1 cellular context compared by ENCODE assay signal in genomic region chr1:10032590-10033358, GRCh38.
A peak's percentile ranks its signal among the peaks of the same experiment; 100 is the strongest.
TF ChIP-seq lines count a peak whose summit lies in the region.

TSS of gene UBE4B (plus strand) at chr1:10032958. CDS start at chr1:10033671, 713 bp downstream.

TF ChIP-seq in HepG2, 621 proteins besides CTCF, POLR2A, EP300 and RAD21 (continued from another document and continues in another):
- TF ChIP-seq, protein P1, sequence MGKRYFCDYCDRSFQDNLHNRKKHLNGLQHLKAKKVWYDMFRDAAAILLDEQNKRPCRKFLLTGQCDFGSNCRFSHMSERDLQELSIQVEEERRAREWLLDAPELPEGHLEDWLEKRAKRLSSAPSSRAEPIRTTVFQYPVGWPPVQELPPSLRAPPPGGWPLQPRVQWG (CRISPR knock-in tag; IDR thresholded peaks at IDR 0.05; ENCODE audit: borderline replicate concordance, low read depth) = no peak
- TF ChIP-seq, protein P2, sequence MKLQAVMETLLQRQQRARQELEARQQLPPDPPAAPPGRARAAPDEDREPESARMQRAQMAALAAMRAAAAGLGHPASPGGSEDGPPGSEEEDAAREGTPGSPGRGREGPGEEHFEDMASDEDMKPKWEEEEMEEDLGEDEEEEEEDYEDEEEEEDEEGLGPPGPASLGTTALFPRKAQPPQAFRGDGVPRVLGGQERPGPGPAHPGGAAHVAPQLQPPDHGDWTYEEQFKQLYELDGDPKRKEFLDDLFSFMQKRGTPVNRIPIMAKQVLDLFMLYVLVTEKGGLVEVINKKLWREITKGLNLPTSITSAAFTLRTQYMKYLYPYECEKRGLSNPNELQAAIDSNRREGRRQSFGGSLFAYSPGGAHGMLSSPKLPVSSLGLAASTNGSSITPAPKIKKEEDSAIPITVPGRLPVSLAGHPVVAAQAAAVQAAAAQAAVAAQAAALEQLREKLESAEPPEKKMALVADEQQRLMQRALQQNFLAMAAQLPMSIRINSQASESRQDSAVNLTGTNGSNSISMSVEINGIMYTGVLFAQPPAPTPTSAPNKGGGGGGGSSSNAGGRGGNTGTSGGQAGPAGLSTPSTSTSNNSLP (IDR thresholded peaks at IDR 0.05; ENCODE audit: low read depth, low read length) = peak; percentile 22; the same call in 1 of the 2 replicates
- no peak for TF ChIP-seq TRIM24 (CRISPR knock-in tag; IDR thresholded peaks at IDR 0.05)
- peak; percentile 82 for TF ChIP-seq HNRNPLL (IDR thresholded peaks at IDR 0.05; ENCODE audit: low read depth, low read length, poor library complexity, severe bottlenecking)
- peak; percentile 30; the same call in 1 of the 2 replicates for TF ChIP-seq KMT2A (CRISPR knock-in tag; IDR thresholded peaks at IDR 0.05)
- TF ChIP-seq TBX2 (CRISPR knock-in tag; IDR thresholded peaks at IDR 0.05; ENCODE audit: borderline replicate concordance) = peak; percentile 34; the same call in 1 of the 2 replicates
- peak; percentile 75 for TF ChIP-seq SAP130 (CRISPR knock-in tag; IDR thresholded peaks at IDR 0.05; ENCODE audit: low read depth)
- 0 out of 2 replicates have a peak, but pooled peaks have one; percentile 23 for TF ChIP-seq ARHGAP35 (CRISPR knock-in tag; IDR thresholded peaks at IDR 0.05; ENCODE audit: borderline replicate concordance)
- 0 out of 2 replicates have a peak, but pooled peaks have one; percentile 20 for TF ChIP-seq SMAD3 (CRISPR knock-in tag; IDR thresholded peaks at IDR 0.05)
- TF ChIP-seq, protein P3, sequence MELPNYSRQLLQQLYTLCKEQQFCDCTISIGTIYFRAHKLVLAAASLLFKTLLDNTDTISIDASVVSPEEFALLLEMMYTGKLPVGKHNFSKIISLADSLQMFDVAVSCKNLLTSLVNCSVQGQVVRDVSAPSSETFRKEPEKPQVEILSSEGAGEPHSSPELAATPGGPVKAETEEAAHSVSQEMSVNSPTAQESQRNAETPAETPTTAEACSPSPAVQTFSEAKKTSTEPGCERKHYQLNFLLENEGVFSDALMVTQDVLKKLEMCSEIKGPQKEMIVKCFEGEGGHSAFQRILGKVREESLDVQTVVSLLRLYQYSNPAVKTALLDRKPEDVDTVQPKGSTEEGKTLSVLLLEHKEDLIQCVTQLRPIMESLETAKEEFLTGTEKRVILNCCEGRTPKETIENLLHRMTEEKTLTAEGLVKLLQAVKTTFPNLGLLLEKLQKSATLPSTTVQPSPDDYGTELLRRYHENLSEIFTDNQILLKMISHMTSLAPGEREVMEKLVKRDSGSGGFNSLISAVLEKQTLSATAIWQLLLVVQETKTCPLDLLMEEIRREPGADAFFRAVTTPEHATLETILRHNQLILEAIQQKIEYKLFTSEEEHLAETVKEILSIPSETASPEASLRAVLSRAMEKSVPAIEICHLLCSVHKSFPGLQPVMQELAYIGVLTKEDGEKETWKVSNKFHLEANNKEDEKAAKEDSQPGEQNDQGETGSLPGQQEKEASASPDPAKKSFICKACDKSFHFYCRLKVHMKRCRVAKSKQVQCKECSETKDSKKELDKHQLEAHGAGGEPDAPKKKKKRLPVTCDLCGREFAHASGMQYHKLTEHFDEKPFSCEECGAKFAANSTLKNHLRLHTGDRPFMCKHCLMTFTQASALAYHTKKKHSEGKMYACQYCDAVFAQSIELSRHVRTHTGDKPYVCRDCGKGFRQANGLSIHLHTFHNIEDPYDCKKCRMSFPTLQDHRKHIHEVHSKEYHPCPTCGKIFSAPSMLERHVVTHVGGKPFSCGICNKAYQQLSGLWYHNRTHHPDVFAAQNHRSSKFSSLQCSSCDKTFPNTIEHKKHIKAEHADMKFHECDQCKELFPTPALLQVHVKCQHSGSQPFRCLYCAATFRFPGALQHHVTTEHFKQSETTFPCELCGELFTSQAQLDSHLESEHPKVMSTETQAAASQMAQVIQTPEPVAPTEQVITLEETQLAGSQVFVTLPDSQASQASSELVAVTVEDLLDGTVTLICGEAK (IDR thresholded peaks at IDR 0.05) = no peak
- TF ChIP-seq, protein P3 (CRISPR knock-in tag; IDR thresholded peaks at IDR 0.05) = 0 out of 2 replicates have a peak, but pooled peaks have one; percentile 13
- peak; percentile 6; the same call in 1 of the 2 replicates for TF ChIP-seq FOXC1 (CRISPR knock-in tag; IDR thresholded peaks at IDR 0.05; ENCODE audit: borderline replicate concordance)
- TF ChIP-seq ZNF746 (CRISPR knock-in tag; IDR thresholded peaks at IDR 0.05) = no peak; the same call in 1 of the 2 replicates
- no peak for TF ChIP-seq MAF1 (CRISPR knock-in tag; IDR thresholded peaks at IDR 0.05; ENCODE audit: borderline replicate concordance)
- TF ChIP-seq, protein P4, sequence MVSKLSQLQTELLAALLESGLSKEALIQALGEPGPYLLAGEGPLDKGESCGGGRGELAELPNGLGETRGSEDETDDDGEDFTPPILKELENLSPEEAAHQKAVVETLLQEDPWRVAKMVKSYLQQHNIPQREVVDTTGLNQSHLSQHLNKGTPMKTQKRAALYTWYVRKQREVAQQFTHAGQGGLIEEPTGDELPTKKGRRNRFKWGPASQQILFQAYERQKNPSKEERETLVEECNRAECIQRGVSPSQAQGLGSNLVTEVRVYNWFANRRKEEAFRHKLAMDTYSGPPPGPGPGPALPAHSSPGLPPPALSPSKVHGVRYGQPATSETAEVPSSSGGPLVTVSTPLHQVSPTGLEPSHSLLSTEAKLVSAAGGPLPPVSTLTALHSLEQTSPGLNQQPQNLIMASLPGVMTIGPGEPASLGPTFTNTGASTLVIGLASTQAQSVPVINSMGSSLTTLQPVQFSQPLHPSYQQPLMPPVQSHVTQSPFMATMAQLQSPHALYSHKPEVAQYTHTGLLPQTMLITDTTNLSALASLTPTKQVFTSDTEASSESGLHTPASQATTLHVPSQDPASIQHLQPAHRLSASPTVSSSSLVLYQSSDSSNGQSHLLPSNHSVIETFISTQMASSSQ (IDR thresholded peaks at IDR 0.05; ENCODE audit: low read depth) = no peak
- TF ChIP-seq, protein P4 (CRISPR knock-in tag; IDR thresholded peaks at IDR 0.05; ENCODE audit: borderline replicate concordance) = peak; percentile 51; the same call in 1 of the 2 replicates
- no peak for TF ChIP-seq ZSCAN12 (CRISPR knock-in tag; IDR thresholded peaks at IDR 0.05)
- TF ChIP-seq SMARCE1 (IDR thresholded peaks at IDR 0.05; ENCODE audit: borderline replicate concordance) = no peak
- TF ChIP-seq ZNF274 (CRISPR knock-in tag; IDR thresholded peaks at IDR 0.05) = no peak; the same call in 1 of the 2 replicates
- TF ChIP-seq CHD2 (IDR thresholded peaks at IDR 0.05; ENCODE audit: low read depth, low read length) = no peak
- no peak for TF ChIP-seq ZUFSP (CRISPR knock-in tag; IDR thresholded peaks at IDR 0.05; ENCODE audit: borderline replicate concordance)
- no peak; the same call in 1 of the 2 replicates for TF ChIP-seq ZBED4 (CRISPR knock-in tag; IDR thresholded peaks at IDR 0.05; ENCODE audit: borderline replicate concordance)
- peak; percentile 74 for TF ChIP-seq RFX3 (CRISPR knock-in tag; IDR thresholded peaks at IDR 0.05)
- TF ChIP-seq ZNF468 (CRISPR knock-in tag; IDR thresholded peaks at IDR 0.05) = no peak
- no peak for TF ChIP-seq ZNF510 (CRISPR knock-in tag; IDR thresholded peaks at IDR 0.05; ENCODE audit: low read depth)
- peak in 1 of 2 experiments; percentile 27; a peak in 1 of 4 replicates for TF ChIP-seq KLF16 (CRISPR knock-in tag; IDR thresholded peaks at IDR 0.05)
- TF ChIP-seq RFXANK (CRISPR knock-in tag; IDR thresholded peaks at IDR 0.05) = no peak
- no peak for TF ChIP-seq NR0B2 (CRISPR knock-in tag; IDR thresholded peaks at IDR 0.05)
- no peak for TF ChIP-seq IKZF4 (CRISPR knock-in tag; IDR thresholded peaks at IDR 0.05; ENCODE audit: borderline replicate concordance, low read depth, not compliant biosample characterization)
- TF ChIP-seq U2AF2 (IDR thresholded peaks at IDR 0.05; ENCODE audit: low read depth, low read length) = peak; percentile 85; the same call in 1 of the 2 replicates
- peak; percentile 85 for TF ChIP-seq GMEB1 (CRISPR knock-in tag; IDR thresholded peaks at IDR 0.05; ENCODE audit: borderline replicate concordance)
